ENCODE assay signal across 2 cellular contexts in genomic region chr9:97148428-97148827, GRCh38.
A peak's percentile ranks its signal among the peaks of the same experiment; 100 is the strongest.
TF ChIP-seq lines count a peak whose summit lies in the region.

No MANE protein-coding gene starts in this region.

TF ChIP-seq in GM23338, 12 proteins besides CTCF, POLR2A, EP300 and RAD21:
- peak; percentile 44; the same call in 1 of the 2 replicates for TF ChIP-seq NANOG (IDR thresholded peaks at IDR 0.05; ENCODE audit: borderline replicate concordance)
- peak; percentile 46; the same call in 1 of the 2 replicates for TF ChIP-seq POLR2AphosphoS5 (IDR thresholded peaks at IDR 0.05; ENCODE audit: low read depth)

TF ChIP-seq in H1, 55 proteins besides CTCF, POLR2A, EP300 and RAD21:
- 0 out of 2 replicates have a peak, but pooled peaks have one; percentile 15 for TF ChIP-seq TEAD4 (IDR thresholded peaks at IDR 0.05; ENCODE audit: low read depth, low read length)
